In genomic region chr11:5242933-5243844, GRCh38 we compare ENCODE assay signal across 1 cellular context.
TF ChIP-seq lines count a peak whose summit lies in the region.

No MANE protein-coding gene starts in this region.

TF ChIP-seq in K562, 482 proteins besides CTCF, POLR2A, EP300 and RAD21 (continues in another document):
- TF ChIP-seq SNRNP70 (optimal IDR thresholded peaks at IDR 0.05; ENCODE audit: low read depth, low read length) (peak; percentile 93), ZBTB8A (IDR thresholded peaks at IDR 0.05; ENCODE audit: partially characterized antibody) (no peak), GTF2B (IDR thresholded peaks at IDR 0.05; ENCODE audit: extremely low read depth, insufficient read length) (no peak), POLR2B (IDR thresholded peaks at IDR 0.05; ENCODE audit: low read depth, partially characterized antibody) (peak; percentile 76), YBX1 (IDR thresholded peaks at IDR 0.05) (no peak), TARDBP (IDR thresholded peaks at IDR 0.05) (no peak), MXI1 (IDR thresholded peaks at IDR 0.05; ENCODE audit: low read depth, low read length) (peak; percentile 42; the same call in 1 of the 2 replicates), MYC (IDR thresholded peaks at IDR 0.05; ENCODE audit: low read depth, low read length) (peak; percentile 79), MYC (CRISPR knock-in tag; IDR thresholded peaks at IDR 0.05; ENCODE audit: borderline replicate concordance, low read depth) (no peak), CREM (IDR thresholded peaks at IDR 0.05; ENCODE audit: low read depth) (peak; percentile 54; the same call in 1 of the 2 replicates), ZNF785 (CRISPR knock-in tag; IDR thresholded peaks at IDR 0.05) (no peak), NR2C2 (CRISPR knock-in tag; IDR thresholded peaks at IDR 0.05) (no peak), NR2C2 (tag; IDR thresholded peaks at IDR 0.05) (peak; percentile 53; the same call in 1 of the 2 replicates), ZNF274 (IDR thresholded peaks at IDR 0.05; ENCODE audit: borderline replicate concordance, low read depth, low read length) (no peak), ZSCAN32 (CRISPR knock-in tag; IDR thresholded peaks at IDR 0.05) (peak; percentile 22; the same call in 1 of the 2 replicates), CREB3 (tag; conservative IDR thresholded peaks at IDR 0.05; ENCODE audit: low read depth) (peak; percentile 56; the same call in 1 of the 2 replicates), ZBTB33 (CRISPR knock-in tag; IDR thresholded peaks at IDR 0.05) (peak; percentile 41; the same call in 1 of the 2 replicates), SUPT5H (IDR thresholded peaks at IDR 0.05) (peak; percentile 88), MAZ (CRISPR knock-in tag; conservative IDR thresholded peaks at IDR 0.05 in 1 of 2, IDR thresholded peaks at IDR 0.05 in 1 of 2) (peak in 1 of 2 experiments; percentile 32; a peak in 1 of 4 replicates), NR1H2 (CRISPR knock-in tag; IDR thresholded peaks at IDR 0.05) (0 out of 2 replicates have a peak, but pooled peaks have one; percentile 53), GATAD2A (IDR thresholded peaks at IDR 0.05) (0 out of 2 replicates have a peak, but pooled peaks have one; percentile 45), HNRNPUL1 (IDR thresholded peaks at IDR 0.05; ENCODE audit: low read length) (0 out of 2 replicates have a peak, but pooled peaks have one; percentile 77), AFF1 (IDR thresholded peaks at IDR 0.05; ENCODE audit: low read depth in 1 of 2, partially characterized antibody in 2 of 2) (peak in 1 of 2 experiments; percentile 7), EHMT2 (IDR thresholded peaks at IDR 0.05) (0 out of 2 replicates have a peak, but pooled peaks have one; percentile 28), SIRT6 (IDR thresholded peaks at IDR 0.05; ENCODE audit: low read depth, low read length) (peak; percentile 93), KLF10 (CRISPR knock-in tag; IDR thresholded peaks at IDR 0.05) (0 out of 2 replicates have a peak, but pooled peaks have one; percentile 54), NUFIP1 (IDR thresholded peaks at IDR 0.05; ENCODE audit: partially characterized antibody) (peak; percentile 48), L3MBTL2 (IDR thresholded peaks at IDR 0.05) (peak; percentile 88), ZNF592 (IDR thresholded peaks at IDR 0.05) (peak; percentile 87), FOXK2 (conservative IDR thresholded peaks at IDR 0.05 in 1 of 2, IDR thresholded peaks at IDR 0.05 in 1 of 2; ENCODE audit: low read depth in 2 of 2) (peak; percentile 74 to 78), TAF1 (IDR thresholded peaks at IDR 0.05; ENCODE audit: control insufficient read depth, extremely low read depth, insufficient read depth, low read length, severe bottlenecking) (peak; percentile 12), TEAD1 (CRISPR knock-in tag; IDR thresholded peaks at IDR 0.05) (peak in 1 of 2 experiments; percentile 42; a peak in 1 of 4 replicates), KDM5B (IDR thresholded peaks at IDR 0.05; ENCODE audit: insufficient replicate concordance, low read depth, low read length) (peak; percentile 67), MECOM (CRISPR knock-in tag; IDR thresholded peaks at IDR 0.05) (0 out of 2 replicates have a peak, but pooled peaks have one; percentile 31), THRA (IDR thresholded peaks at IDR 0.05) (0 out of 2 replicates have a peak, but pooled peaks have one; percentile 44), SRF (CRISPR knock-in tag; IDR thresholded peaks at IDR 0.05) (0 out of 4 replicates have a peak, but pooled peaks of 1 of the 2 experiments have one; percentile 11), HMBOX1 (IDR thresholded peaks at IDR 0.05) (peak; percentile 37; the same call in 1 of the 2 replicates)
- TF ChIP-seq, protein P1, sequence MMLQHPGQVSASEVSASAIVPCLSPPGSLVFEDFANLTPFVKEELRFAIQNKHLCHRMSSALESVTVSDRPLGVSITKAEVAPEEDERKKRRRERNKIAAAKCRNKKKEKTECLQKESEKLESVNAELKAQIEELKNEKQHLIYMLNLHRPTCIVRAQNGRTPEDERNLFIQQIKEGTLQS (IDR thresholded peaks at IDR 0.05), result 0 out of 2 replicates have a peak, but pooled peaks have one; percentile 29
- TF ChIP-seq, protein P1 (CRISPR knock-in tag; conservative IDR thresholded peaks at IDR 0.05), result no peak
- TF ChIP-seq, protein P2, sequence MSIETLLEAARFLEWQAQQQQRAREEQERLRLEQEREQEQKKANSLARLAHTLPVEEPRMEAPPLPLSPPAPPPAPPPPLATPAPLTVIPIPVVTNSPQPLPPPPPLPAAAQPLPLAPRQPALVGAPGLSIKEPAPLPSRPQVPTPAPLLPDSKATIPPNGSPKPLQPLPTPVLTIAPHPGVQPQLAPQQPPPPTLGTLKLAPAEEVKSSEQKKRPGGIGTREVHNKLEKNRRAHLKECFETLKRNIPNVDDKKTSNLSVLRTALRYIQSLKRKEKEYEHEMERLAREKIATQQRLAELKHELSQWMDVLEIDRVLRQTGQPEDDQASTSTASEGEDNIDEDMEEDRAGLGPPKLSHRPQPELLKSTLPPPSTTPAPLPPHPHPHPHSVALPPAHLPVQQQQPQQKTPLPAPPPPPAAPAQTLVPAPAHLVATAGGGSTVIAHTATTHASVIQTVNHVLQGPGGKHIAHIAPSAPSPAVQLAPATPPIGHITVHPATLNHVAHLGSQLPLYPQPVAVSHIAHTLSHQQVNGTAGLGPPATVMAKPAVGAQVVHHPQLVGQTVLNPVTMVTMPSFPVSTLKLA (conservative IDR thresholded peaks at IDR 0.05), result peak; percentile 93 to 95
- TF ChIP-seq, protein P3, sequence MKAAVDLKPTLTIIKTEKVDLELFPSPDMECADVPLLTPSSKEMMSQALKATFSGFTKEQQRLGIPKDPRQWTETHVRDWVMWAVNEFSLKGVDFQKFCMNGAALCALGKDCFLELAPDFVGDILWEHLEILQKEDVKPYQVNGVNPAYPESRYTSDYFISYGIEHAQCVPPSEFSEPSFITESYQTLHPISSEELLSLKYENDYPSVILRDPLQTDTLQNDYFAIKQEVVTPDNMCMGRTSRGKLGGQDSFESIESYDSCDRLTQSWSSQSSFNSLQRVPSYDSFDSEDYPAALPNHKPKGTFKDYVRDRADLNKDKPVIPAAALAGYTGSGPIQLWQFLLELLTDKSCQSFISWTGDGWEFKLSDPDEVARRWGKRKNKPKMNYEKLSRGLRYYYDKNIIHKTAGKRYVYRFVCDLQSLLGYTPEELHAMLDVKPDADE (conservative IDR thresholded peaks at IDR 0.05; ENCODE audit: control insufficient read depth, low read depth, low read length), result 0 out of 2 replicates have a peak, but pooled peaks have one; percentile 71
